Comparison of ENCODE assay signal across 1 cellular context in the genomic region with DNA sequence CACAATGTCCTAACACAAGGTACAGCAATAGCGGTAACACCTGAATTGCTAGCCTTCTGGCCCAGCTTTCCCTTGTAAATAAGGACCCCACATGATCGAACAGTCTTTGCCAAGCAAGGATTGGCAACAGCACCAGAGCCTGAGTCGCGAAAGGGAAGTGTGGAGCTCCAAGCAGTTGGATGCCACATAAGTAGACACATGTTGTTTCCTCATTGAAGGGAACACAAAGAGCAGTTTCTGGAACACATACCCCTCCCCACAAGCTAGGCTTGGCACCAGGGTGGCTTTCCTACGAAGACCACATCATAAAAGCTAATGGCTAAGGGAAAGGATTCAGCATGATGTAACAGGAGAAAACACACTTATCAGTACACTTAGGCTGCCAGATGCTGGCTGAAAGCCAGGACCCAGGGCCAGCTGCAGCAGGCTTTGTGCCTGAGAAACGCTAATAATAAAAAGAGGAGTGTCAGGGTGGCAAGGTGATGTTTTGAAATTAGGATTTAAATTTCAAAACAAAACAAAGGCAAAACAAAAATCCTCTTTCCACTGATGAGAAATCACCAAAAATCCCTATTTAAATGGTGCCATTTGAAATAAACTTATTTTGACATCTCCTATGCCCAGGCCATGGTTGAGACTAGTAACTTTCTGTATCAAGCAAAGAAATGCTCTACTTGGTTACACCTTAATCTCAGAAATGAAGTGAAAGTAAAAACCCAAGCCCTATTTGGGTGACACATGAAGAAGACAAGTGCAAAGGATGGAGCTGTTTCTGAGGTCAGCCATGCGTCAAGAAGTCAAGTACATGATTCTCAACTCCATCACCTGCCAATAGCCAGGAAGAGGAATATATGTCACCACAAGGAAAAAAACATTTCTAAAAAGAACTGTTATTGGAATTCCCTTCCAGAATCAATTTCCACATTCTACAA.
A peak's percentile ranks its signal among the peaks of the same experiment; 100 is the strongest.
TF ChIP-seq lines count a peak whose summit lies in the region.

No MANE protein-coding gene starts in this region.

TF ChIP-seq in HCT116, 20 proteins besides CTCF, POLR2A, EP300 and RAD21 (continued from another document):
- TF ChIP-seq, protein P1, sequence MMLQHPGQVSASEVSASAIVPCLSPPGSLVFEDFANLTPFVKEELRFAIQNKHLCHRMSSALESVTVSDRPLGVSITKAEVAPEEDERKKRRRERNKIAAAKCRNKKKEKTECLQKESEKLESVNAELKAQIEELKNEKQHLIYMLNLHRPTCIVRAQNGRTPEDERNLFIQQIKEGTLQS (IDR thresholded peaks at IDR 0.05): no peak
- TF ChIP-seq EZH2 (IDR thresholded peaks at IDR 0.05) (no peak), TCF7L2 (IDR thresholded peaks at IDR 0.05; ENCODE audit: borderline replicate concordance, extremely low read depth, insufficient read depth, insufficient read length) (peak; percentile 19), JUND (IDR thresholded peaks at IDR 0.05) (no peak), YY1 (IDR thresholded peaks at IDR 0.05; ENCODE audit: extremely low read depth, insufficient replicate concordance, low read depth, low read length) (no peak), EZH2phosphoT487 (IDR thresholded peaks at IDR 0.05; ENCODE audit: borderline replicate concordance) (no peak), ZFX (IDR thresholded peaks at IDR 0.05) (no peak), EGR1 (IDR thresholded peaks at IDR 0.05; ENCODE audit: low read depth) (no peak), ZNF274 (IDR thresholded peaks at IDR 0.05; ENCODE audit: low read depth, low read length) (no peak), ELF1 (IDR thresholded peaks at IDR 0.05; ENCODE audit: borderline replicate concordance, low read depth) (no peak), SIN3A (IDR thresholded peaks at IDR 0.05; ENCODE audit: low read depth) (no peak), FOSL1 (IDR thresholded peaks at IDR 0.05; ENCODE audit: low read depth) (no peak), CEBPB (IDR thresholded peaks at IDR 0.05; ENCODE audit: low read depth) (peak; percentile 62; the same call in 1 of the 2 replicates)
- TF ChIP-seq, protein P2, sequence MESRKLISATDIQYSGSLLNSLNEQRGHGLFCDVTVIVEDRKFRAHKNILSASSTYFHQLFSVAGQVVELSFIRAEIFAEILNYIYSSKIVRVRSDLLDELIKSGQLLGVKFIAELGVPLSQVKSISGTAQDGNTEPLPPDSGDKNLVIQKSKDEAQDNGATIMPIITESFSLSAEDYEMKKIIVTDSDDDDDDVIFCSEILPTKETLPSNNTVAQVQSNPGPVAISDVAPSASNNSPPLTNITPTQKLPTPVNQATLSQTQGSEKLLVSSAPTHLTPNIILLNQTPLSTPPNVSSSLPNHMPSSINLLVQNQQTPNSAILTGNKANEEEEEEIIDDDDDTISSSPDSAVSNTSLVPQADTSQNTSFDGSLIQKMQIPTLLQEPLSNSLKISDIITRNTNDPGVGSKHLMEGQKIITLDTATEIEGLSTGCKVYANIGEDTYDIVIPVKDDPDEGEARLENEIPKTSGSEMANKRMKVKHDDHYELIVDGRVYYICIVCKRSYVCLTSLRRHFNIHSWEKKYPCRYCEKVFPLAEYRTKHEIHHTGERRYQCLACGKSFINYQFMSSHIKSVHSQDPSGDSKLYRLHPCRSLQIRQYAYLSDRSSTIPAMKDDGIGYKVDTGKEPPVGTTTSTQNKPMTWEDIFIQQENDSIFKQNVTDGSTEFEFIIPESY (IDR thresholded peaks at IDR 0.05; ENCODE audit: extremely low read depth, insufficient replicate concordance, low read length): no peak
